Comparison of ENCODE assay signal across 1 cellular context in the genomic region with DNA sequence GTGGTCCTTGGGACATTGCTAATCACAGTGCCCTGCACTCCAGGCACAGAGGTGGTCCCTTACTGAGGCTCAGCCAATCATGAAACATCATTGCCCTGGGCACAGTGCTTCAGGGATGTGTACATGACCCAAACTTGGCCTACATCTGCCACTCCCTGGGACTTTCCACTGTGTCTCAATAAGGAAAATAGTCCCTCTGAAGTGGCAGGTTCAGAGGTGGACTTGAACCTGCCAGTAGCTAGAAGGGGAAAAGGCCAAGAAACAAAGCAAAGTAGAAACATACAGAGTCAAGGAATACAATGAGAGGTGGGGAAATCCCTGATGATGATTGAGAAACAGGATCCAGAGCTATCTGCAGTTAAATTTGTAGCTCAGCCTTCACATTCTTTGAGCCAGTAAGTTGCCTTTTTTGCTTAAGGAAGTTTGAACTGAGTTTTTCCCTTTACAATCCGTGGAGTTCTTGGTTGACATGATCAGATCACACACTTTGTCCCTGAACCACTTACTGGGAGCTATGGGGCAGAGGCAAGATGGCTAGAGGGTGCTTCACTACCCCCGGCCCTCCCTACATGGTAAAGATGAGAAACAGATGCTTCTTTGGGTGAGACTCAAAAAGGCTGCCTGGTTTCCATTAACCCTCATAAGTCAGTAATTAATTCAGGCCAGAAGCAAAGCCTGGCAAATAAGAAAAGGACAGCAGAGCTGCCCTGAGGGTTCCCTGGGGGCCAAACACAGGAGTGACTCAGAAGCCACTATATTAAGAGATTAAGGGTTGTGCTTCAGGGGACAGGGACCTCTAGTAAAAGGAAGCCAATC.
A peak's percentile ranks its signal among the peaks of the same experiment; 100 is the strongest.
TF ChIP-seq lines count a peak whose summit lies in the region.

No MANE protein-coding gene starts in this region.

TF ChIP-seq in IMR-90, 13 proteins besides CTCF, POLR2A, EP300 and RAD21:
- no peak for TF ChIP-seq FOS (IDR thresholded peaks at IDR 0.05; ENCODE audit: low read depth, low read length)
- TF ChIP-seq, protein P1, sequence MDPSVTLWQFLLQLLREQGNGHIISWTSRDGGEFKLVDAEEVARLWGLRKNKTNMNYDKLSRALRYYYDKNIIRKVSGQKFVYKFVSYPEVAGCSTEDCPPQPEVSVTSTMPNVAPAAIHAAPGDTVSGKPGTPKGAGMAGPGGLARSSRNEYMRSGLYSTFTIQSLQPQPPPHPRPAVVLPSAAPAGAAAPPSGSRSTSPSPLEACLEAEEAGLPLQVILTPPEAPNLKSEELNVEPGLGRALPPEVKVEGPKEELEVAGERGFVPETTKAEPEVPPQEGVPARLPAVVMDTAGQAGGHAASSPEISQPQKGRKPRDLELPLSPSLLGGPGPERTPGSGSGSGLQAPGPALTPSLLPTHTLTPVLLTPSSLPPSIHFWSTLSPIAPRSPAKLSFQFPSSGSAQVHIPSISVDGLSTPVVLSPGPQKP (IDR thresholded peaks at IDR 0.05; ENCODE audit: borderline replicate concordance, low read depth, low read length) = no peak
- TF ChIP-seq, protein P2, sequence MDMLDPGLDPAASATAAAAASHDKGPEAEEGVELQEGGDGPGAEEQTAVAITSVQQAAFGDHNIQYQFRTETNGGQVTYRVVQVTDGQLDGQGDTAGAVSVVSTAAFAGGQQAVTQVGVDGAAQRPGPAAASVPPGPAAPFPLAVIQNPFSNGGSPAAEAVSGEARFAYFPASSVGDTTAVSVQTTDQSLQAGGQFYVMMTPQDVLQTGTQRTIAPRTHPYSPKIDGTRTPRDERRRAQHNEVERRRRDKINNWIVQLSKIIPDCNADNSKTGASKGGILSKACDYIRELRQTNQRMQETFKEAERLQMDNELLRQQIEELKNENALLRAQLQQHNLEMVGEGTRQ (IDR thresholded peaks at IDR 0.05; ENCODE audit: low read depth, low read length) = no peak
- no peak for TF ChIP-seq NFE2L2 (IDR thresholded peaks at IDR 0.05; ENCODE audit: low read depth, low read length)
- TF ChIP-seq CEBPB (IDR thresholded peaks at IDR 0.05; ENCODE audit: low read depth, low read length) = peak; percentile 74
- TF ChIP-seq SMC3 (IDR thresholded peaks at IDR 0.05; ENCODE audit: low read depth, low read length) = no peak
- TF ChIP-seq CHD1 (IDR thresholded peaks at IDR 0.05; ENCODE audit: low read depth, low read length) = no peak
- no peak for TF ChIP-seq MAFK (IDR thresholded peaks at IDR 0.05; ENCODE audit: low read depth, low read length)
- TF ChIP-seq MAZ (IDR thresholded peaks at IDR 0.05; ENCODE audit: borderline replicate concordance, low read depth, low read length) = no peak
TF ChIP-seq in IMR-90: peak in this region for 1.
